Comparison of ENCODE assay signal across 15 cellular contexts in the genomic region with DNA sequence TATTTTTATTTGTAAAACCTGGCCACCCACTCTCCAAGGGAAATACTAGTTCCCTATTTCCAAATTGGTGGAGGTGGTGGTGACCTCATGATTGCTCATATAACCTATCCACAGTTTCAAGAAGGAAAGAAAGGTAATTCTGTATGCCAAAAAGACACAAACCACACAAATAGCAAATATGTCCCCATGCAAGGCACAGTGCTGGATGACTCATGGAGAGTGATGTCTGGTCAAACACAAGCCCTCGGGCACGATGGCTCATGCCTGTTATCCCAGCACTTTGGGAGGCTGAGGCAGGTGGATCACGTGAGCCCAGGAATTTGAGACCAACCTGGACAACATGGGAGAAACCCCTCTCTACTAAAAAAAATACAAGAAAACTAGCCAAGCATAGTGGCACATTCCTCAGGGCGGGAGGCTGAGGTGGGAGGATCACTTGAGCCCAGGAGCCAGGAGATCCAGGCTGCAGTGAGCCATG.
A peak's percentile ranks its signal among the peaks of the same experiment; 100 is the strongest.
DNase-seq lines count a peak whose midpoint lies in the region; ATAC-seq and TF ChIP-seq lines count a peak whose summit lies in the region.
"Had no signal": no experiment of that assay in that cellular context is flagged by ENCODE, and none has a peak within 500 bp of the region (broad histone marks: within the 10 kb centered on the region; RNA-seq: fewer than 3 reads in every experiment).

No MANE protein-coding gene starts in this region.

- H3K4me1 Mint-ChIP-seq in activated CD4-positive, alpha-beta T cell treated with anti-CD3 and anti-CD28 coated beads, Interleukin-2, amount 10 ng/mL, durations not matched to agents 7 days and 5 days: peaks cover 9% of the 10 kb centered on the region
- peaks cover 48% of the 10 kb centered on the region for H3K4me1 Mint-ChIP-seq in stimulated activated naive CD8-positive, alpha-beta T cell treated with anti-CD3 and anti-CD28 coated beads, Interleukin-15, Interleukin-2, amounts not matched to agents 100 ng/mL and 50 ng/mL, for 24 hours (ENCODE audit: low read depth)
- H3K4me1 Mint-ChIP-seq in effector memory CD8-positive, alpha-beta T cell (ENCODE audit: low read depth in 2 of 2): no peaks in the 10 kb centered on the region
- H3K4me1 Mint-ChIP-seq: IgD-negative memory B cell had no signal

- peak overlapping the region; percentile 57 for H3K27ac Mint-ChIP-seq in activated CD4-positive, alpha-beta T cell treated with anti-CD3 and anti-CD28 coated beads, Interleukin-2, amount 10 ng/mL, durations not matched to agents 7 days and 5 days
- peak overlapping the region; percentile 70 for H3K27ac Mint-ChIP-seq in stimulated activated naive CD8-positive, alpha-beta T cell treated with anti-CD3 and anti-CD28 coated beads, Interleukin-15, Interleukin-2, amounts not matched to agents 100 ng/mL and 50 ng/mL, for 24 hours
- H3K27ac Mint-ChIP-seq in effector memory CD8-positive, alpha-beta T cell: no peak overlapping the region
- H3K27ac Mint-ChIP-seq: activated naive CD8-positive, alpha-beta T cell; type B pancreatic cell had no signal

- no peak for DNase-seq in activated CD4-positive, alpha-beta T cell treated with anti-CD3 and anti-CD28 coated beads, Interleukin-2, amount 10 ng/mL, durations not matched to agents 7 days and 5 days
- no peak for DNase-seq in activated CD4-positive, alpha-beta T cell treated with anti-CD3 and anti-CD28 coated beads for 1 hour
- DNase-seq in PC-3: peak; percentile 100
- DNase-seq in epithelial cell of proximal tubule (ENCODE audit: low read depth): peak; percentile 81
- DNase-seq in effector memory CD8-positive, alpha-beta T cell: no peak
- no peak for DNase-seq in HUDEP-2 (lab: John Stamatoyannopoulos, UW; ENCODE audit: unreplicated experiment in 76 of 76)
- DNase-seq in iPS-NIHi7 (ENCODE audit: extremely low spot score): no peak
- DNase-seq: left colon; NK-92 treated with Interleukin-12 subunit alpha and Interleukin-12 subunit beta, amount 100 ng/mL, for 24 hours; stimulated activated CD4-positive, alpha-beta T cell treated with anti-CD3 and anti-CD28 coated beads, Interleukin-4, amount 100 ng/mL, for 4 hours; WERI-Rb-1 had no signal

- no peaks in the 10 kb centered on the region for H3K79me2 ChIP-seq in PC-3 (ENCODE audit: low read length)

- no peaks in the 10 kb centered on the region for H3K36me3 Mint-ChIP-seq in activated CD4-positive, alpha-beta T cell treated with anti-CD3 and anti-CD28 coated beads, Interleukin-2, amount 10 ng/mL, durations not matched to agents 7 days and 5 days (ENCODE audit: low read depth)
- H3K36me3 Mint-ChIP-seq in stimulated activated naive CD8-positive, alpha-beta T cell treated with anti-CD3 and anti-CD28 coated beads, Interleukin-15, Interleukin-2, amounts not matched to agents 100 ng/mL and 50 ng/mL, for 24 hours (ENCODE audit: low read depth): no peaks in the 10 kb centered on the region
- peaks cover 3% of the 10 kb centered on the region for H3K36me3 Mint-ChIP-seq in effector memory CD8-positive, alpha-beta T cell (ENCODE audit: insufficient read depth)
- H3K36me3 Mint-ChIP-seq: activated naive CD8-positive, alpha-beta T cell; type B pancreatic cell had no signal

- H3K9ac ChIP-seq in PC-3 (ENCODE audit: low read length): no peak overlapping the region

- BruUV-seq in PC-3 (replicated peaks; lab: Mats Ljungman, UMichigan): no TSS peak

- H3K9me3 Mint-ChIP-seq in activated CD4-positive, alpha-beta T cell treated with anti-CD3 and anti-CD28 coated beads, Interleukin-2, amount 10 ng/mL, durations not matched to agents 7 days and 5 days: no peaks in the 10 kb centered on the region
- no peaks in the 10 kb centered on the region for H3K9me3 Mint-ChIP-seq in stimulated activated naive CD8-positive, alpha-beta T cell treated with anti-CD3 and anti-CD28 coated beads, Interleukin-15, Interleukin-2, amounts not matched to agents 100 ng/mL and 50 ng/mL, for 24 hours
- H3K9me3 Mint-ChIP-seq in effector memory CD8-positive, alpha-beta T cell: no peaks in the 10 kb centered on the region
- H3K9me3 Mint-ChIP-seq: IgD-negative memory B cell, type B pancreatic cell had no signal

- ATAC-seq in PC-3: peak; percentile 88
- ATAC-seq in effector memory CD8-positive, alpha-beta T cell (replicated peaks): no peak
- ATAC-seq: left colon had no signal

- CTCF ChIA-PET in activated CD4-positive, alpha-beta T cell treated with anti-CD3 and anti-CD28 coated beads, Interleukin-2, amount 10 ng/mL, durations not matched to agents 7 days and 5 days (lab: Charles Lee): no interaction called here
- CTCF ChIA-PET in PC-3 (lab: Charles Lee): no interaction called here

- H3K27me3 Mint-ChIP-seq in activated CD4-positive, alpha-beta T cell treated with anti-CD3 and anti-CD28 coated beads, Interleukin-2, amount 10 ng/mL, durations not matched to agents 7 days and 5 days: no peaks in the 10 kb centered on the region
- no peaks in the 10 kb centered on the region for H3K27me3 Mint-ChIP-seq in stimulated activated naive CD8-positive, alpha-beta T cell treated with anti-CD3 and anti-CD28 coated beads, Interleukin-15, Interleukin-2, amounts not matched to agents 100 ng/mL and 50 ng/mL, for 24 hours
- no peaks in the 10 kb centered on the region for H3K27me3 Mint-ChIP-seq in effector memory CD8-positive, alpha-beta T cell
- H3K27me3 Mint-ChIP-seq: activated naive CD8-positive, alpha-beta T cell; IgD-negative memory B cell; type B pancreatic cell had no signal

- intact Hi-C loops in PC-3 (cut with micrococcal nuclease): no loop called here

- TF ChIP-seq CTCF in PC-3 (conservative IDR thresholded peaks at IDR 0.05; ENCODE audit: low read depth, low read length) (no peak), epithelial cell of proximal tubule (conservative IDR thresholded peaks at IDR 0.05; ENCODE audit: low read depth, low read length) (no peak)

- no peaks in the 10 kb centered on the region for H3K9me2 ChIP-seq in PC-3 (replicated peaks; ENCODE audit: low read length)

- peak overlapping the region; percentile 50; the same call in 1 of the 2 replicates for H3K4me2 ChIP-seq in PC-3 (ENCODE audit: low read length)

- no peaks in the 10 kb centered on the region for H3K9me3 ChIP-seq in PC-3 (ENCODE audit: low read length)

- no peaks in the 10 kb centered on the region for H3K36me3 ChIP-seq in PC-3 (ENCODE audit: low read depth, low read length)
- H3K36me3 ChIP-seq: WERI-Rb-1 had no signal

- no peaks in the 10 kb centered on the region for H3K27me3 ChIP-seq in PC-3 (ENCODE audit: low read length)

- no peak overlapping the region for H3K4me3 Mint-ChIP-seq in activated CD4-positive, alpha-beta T cell treated with anti-CD3 and anti-CD28 coated beads, Interleukin-2, amount 10 ng/mL, durations not matched to agents 7 days and 5 days
- H3K4me3 Mint-ChIP-seq in stimulated activated naive CD8-positive, alpha-beta T cell treated with anti-CD3 and anti-CD28 coated beads, Interleukin-15, Interleukin-2, amounts not matched to agents 100 ng/mL and 50 ng/mL, for 24 hours: peak overlapping the region; percentile 22
- H3K4me3 Mint-ChIP-seq in effector memory CD8-positive, alpha-beta T cell: no peak overlapping the region
- H3K4me3 Mint-ChIP-seq: activated naive CD8-positive, alpha-beta T cell; IgD-negative memory B cell; type B pancreatic cell had no signal

- peaks cover 6% of the 10 kb centered on the region for H3F3A ChIP-seq in PC-3 (ENCODE audit: low read length, unreplicated experiment)

- H4K20me1 ChIP-seq in PC-3 (ENCODE audit: low read length): no peaks in the 10 kb centered on the region

- H3K4me3 ChIP-seq in PC-3 (ENCODE audit: low read length) (no peak overlapping the region), epithelial cell of proximal tubule (ENCODE audit: low read depth, low read length) (no peak overlapping the region)

- no peak overlapping the region for H2AFZ ChIP-seq in PC-3 (ENCODE audit: low read length)

- peaks cover 45% of the 10 kb centered on the region for H3K4me1 ChIP-seq in PC-3 (ENCODE audit: insufficient read depth, low read length)

- POLR2A ChIA-PET in activated CD4-positive, alpha-beta T cell treated with anti-CD3 and anti-CD28 coated beads, Interleukin-2, amount 10 ng/mL, durations not matched to agents 7 days and 5 days (lab: Charles Lee): no interaction called here
- POLR2A ChIA-PET in PC-3 (lab: Charles Lee; ENCODE audit: unreplicated experiment): no interaction called here

- H3K27ac ChIP-seq in PC-3 (ENCODE audit: low read length): peak overlapping the region; percentile 68
- H3K27ac ChIP-seq: WERI-Rb-1 had no signal

Comparison
In these comparisons a context has a peak if more than half of its experiments do, and no peak if none do; other contexts are left out.
1. DNase-seq: peak in PC-3 (single experiment) and epithelial cell of proximal tubule (single experiment); none in activated CD4-positive, alpha-beta T cell treated with anti-CD3 and anti-CD28 coated beads, Interleukin-2, amount 10 ng/mL, durations not matched to agents 7 days and 5 days (single experiment), activated CD4-positive, alpha-beta T cell treated with anti-CD3 and anti-CD28 coated beads for 1 hour (single experiment), effector memory CD8-positive, alpha-beta T cell (0 of 3), HUDEP-2 (0 of 76) and iPS-NIHi7 (single experiment).
2. H3K27ac Mint-ChIP-seq: peak in activated CD4-positive, alpha-beta T cell treated with anti-CD3 and anti-CD28 coated beads, Interleukin-2, amount 10 ng/mL, durations not matched to agents 7 days and 5 days (single experiment) and stimulated activated naive CD8-positive, alpha-beta T cell treated with anti-CD3 and anti-CD28 coated beads, Interleukin-15, Interleukin-2, amounts not matched to agents 100 ng/mL and 50 ng/mL, for 24 hours (single experiment); none in effector memory CD8-positive, alpha-beta T cell (0 of 2).